Comparison of ENCODE assay signal across 9 cellular contexts in the genomic region with DNA sequence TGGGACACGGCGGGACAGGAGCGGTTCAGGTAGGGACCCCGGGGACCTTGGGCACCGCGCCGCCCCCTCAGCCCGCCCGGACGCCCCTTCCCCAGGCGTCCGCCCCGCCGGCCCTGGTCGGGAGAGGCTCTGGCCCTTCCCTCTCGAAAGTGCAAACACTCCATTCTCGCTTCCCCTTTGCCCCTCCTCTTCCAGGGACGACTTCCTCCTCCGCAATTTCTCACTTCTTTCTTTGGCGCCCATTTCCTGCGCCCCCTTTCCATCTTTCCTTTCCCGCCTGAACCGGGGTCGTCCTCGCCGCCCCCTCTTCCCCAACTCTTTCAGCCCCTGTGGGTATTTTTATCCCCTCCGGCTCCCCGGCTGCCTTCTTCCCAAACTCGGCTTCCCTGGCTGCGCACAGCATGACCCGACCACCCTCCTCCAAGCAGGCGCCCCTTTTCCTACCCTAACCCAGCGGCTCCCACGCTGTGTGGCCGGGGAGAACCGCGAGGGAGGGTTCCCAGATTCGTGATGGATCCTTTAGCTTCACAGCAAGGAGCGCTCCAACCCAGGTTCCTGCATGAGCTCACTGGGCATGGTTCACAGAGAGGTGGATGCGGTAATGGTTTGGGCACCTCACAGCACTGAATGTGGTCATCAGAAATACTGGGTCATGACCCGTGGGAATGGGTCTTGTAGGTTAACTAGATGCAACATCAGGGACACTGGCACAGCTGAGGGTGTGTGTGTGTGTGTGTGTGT. TPM values are rescaled to one million over a fixed set of nuclear protein-coding genes. Genes with fewer than 3 reads are reported as not detected.
DNase-seq lines count a peak whose midpoint lies in the region; ATAC-seq and TF ChIP-seq lines count a peak whose summit lies in the region.
"Had no signal": no experiment of that assay in that cellular context is flagged by ENCODE, and none has a peak within 500 bp of the region (broad histone marks: within the 10 kb centered on the region; RNA-seq: fewer than 3 reads in every experiment).

No MANE protein-coding gene starts in this region.

- no peaks in the 10 kb centered on the region for H3K36me3 Mint-ChIP-seq in activated CD4-positive, alpha-beta T cell treated with anti-CD3 and anti-CD28 coated beads, Interleukin-2, amount 10 ng/mL, durations not matched to agents 24 days and 14 days (ENCODE audit: low read depth)
- H3K36me3 Mint-ChIP-seq in immature natural killer cell = peaks cover 0 to 4% (median 0%) of the 10 kb centered on the region in 3 donors
- H3K36me3 Mint-ChIP-seq in stimulated activated effector memory CD8-positive, alpha-beta T cell treated with anti-CD3 and anti-CD28 coated beads, Interleukin-12 subunit alpha, Interleukin-12 subunit beta, amount 100 ng/mL, for 72 hours = peaks cover 5% of the 10 kb centered on the region

- H3K9me3 Mint-ChIP-seq in activated CD4-positive, alpha-beta T cell treated with anti-CD3 and anti-CD28 coated beads, Interleukin-2, amount 10 ng/mL, durations not matched to agents 24 days and 14 days = no peaks in the 10 kb centered on the region
- peaks cover 0 to 5% (median 0%) of the 10 kb centered on the region in 6 donors for H3K9me3 Mint-ChIP-seq in immature natural killer cell
- H3K9me3 Mint-ChIP-seq in stimulated activated effector memory CD8-positive, alpha-beta T cell treated with anti-CD3 and anti-CD28 coated beads, Interleukin-12 subunit alpha, Interleukin-12 subunit beta, amount 100 ng/mL, for 72 hours = peaks cover 2% of the 10 kb centered on the region

- no peaks in the 10 kb centered on the region for H3K4me1 ChIP-seq in ascending aorta

- H3K27ac ChIP-seq in ascending aorta = no peak overlapping the region
- H3K27ac ChIP-seq: epithelial cell of prostate had no signal

- DNase-seq in activated CD4-positive, alpha-beta T cell treated with anti-CD3 and anti-CD28 coated beads, Interleukin-2, amount 10 ng/mL, durations not matched to agents 24 days and 14 days = peak; percentile 58
- DNase-seq in activated CD4-positive, alpha-beta T cell treated with anti-CD3 and anti-CD28 coated beads for 1 hour = no peak
- peak; percentile 15 for DNase-seq in NCI-H446 treated with DMSO at 0.1 percent for 48 hours (lab: John Stamatoyannopoulos, UW)
- no peak for DNase-seq in ascending aorta (ENCODE audit: low spot score in 2 of 2)
- DNase-seq in immature natural killer cell = peak in 1 of 3 donors; percentile 0
- peak in 1 of 2 donors; percentile 49 for DNase-seq in stimulated activated effector memory CD8-positive, alpha-beta T cell treated with anti-CD3 and anti-CD28 coated beads, Interleukin-12 subunit alpha, Interleukin-12 subunit beta, amount 100 ng/mL, for 72 hours (ENCODE audit: low spot score in 2 of 2)
- DNase-seq in KBM-7 = no peak

- H3K4me1 Mint-ChIP-seq in activated CD4-positive, alpha-beta T cell treated with anti-CD3 and anti-CD28 coated beads, Interleukin-2, amount 10 ng/mL, durations not matched to agents 24 days and 14 days = peaks cover 6% of the 10 kb centered on the region
- peaks cover 19 to 23% of the 10 kb centered on the region in 2 donors for H3K4me1 Mint-ChIP-seq in immature natural killer cell
- peaks cover 10% of the 10 kb centered on the region for H3K4me1 Mint-ChIP-seq in stimulated activated effector memory CD8-positive, alpha-beta T cell treated with anti-CD3 and anti-CD28 coated beads, Interleukin-12 subunit alpha, Interleukin-12 subunit beta, amount 100 ng/mL, for 72 hours

- peaks cover 7% of the 10 kb centered on the region for H3K27me3 ChIP-seq in ascending aorta

- in situ Hi-C loops in KBM-7 (cut with MboI; ENCODE audit: low pct_unique_long_range_greater_than_20kb, low sequenced_read_pairs) = no loop called here

- intact Hi-C loops in activated CD4-positive, alpha-beta T cell treated with anti-CD3 and anti-CD28 coated beads, Interleukin-2, amount 10 ng/mL, durations not matched to agents 24 days and 14 days (cut with micrococcal nuclease) = loop anchor here (1.0 to 5.0 kb wide), 3 partner anchors 72 to 89 kb away; a partner anchor contains a TSS
- intact Hi-C loops in ascending aorta (cut with DNase I) = no loop called here

- ATAC-seq in HG02763 (IDR thresholded peaks at IDR 0.05; ENCODE audit: unreplicated experiment) = peak; percentile 13
- peak; percentile 55 for ATAC-seq in stimulated activated effector memory CD8-positive, alpha-beta T cell treated with anti-CD3 and anti-CD28 coated beads, Interleukin-12 subunit alpha, Interleukin-12 subunit beta, amount 100 ng/mL, for 72 hours

- peak overlapping the region; percentile 77 for H3K4me3 Mint-ChIP-seq in activated CD4-positive, alpha-beta T cell treated with anti-CD3 and anti-CD28 coated beads, Interleukin-2, amount 10 ng/mL, durations not matched to agents 24 days and 14 days
- peak overlapping the region; percentile 68 to 75 (median 73) for H3K4me3 Mint-ChIP-seq in immature natural killer cell
- peak overlapping the region; percentile 85 for H3K4me3 Mint-ChIP-seq in stimulated activated effector memory CD8-positive, alpha-beta T cell treated with anti-CD3 and anti-CD28 coated beads, Interleukin-12 subunit alpha, Interleukin-12 subunit beta, amount 100 ng/mL, for 72 hours

- peak overlapping the region; percentile 38 to 60 for H3K4me3 ChIP-seq in ascending aorta

- H3K36me3 ChIP-seq in ascending aorta = no peaks in the 10 kb centered on the region

- H3K27ac Mint-ChIP-seq in activated CD4-positive, alpha-beta T cell treated with anti-CD3 and anti-CD28 coated beads, Interleukin-2, amount 10 ng/mL, durations not matched to agents 24 days and 14 days = peak overlapping the region; percentile 45
- no peak overlapping the region for H3K27ac Mint-ChIP-seq in immature natural killer cell
- no peak overlapping the region for H3K27ac Mint-ChIP-seq in stimulated activated effector memory CD8-positive, alpha-beta T cell treated with anti-CD3 and anti-CD28 coated beads, Interleukin-12 subunit alpha, Interleukin-12 subunit beta, amount 100 ng/mL, for 72 hours

- peaks cover 29% of the 10 kb centered on the region for H3K27me3 Mint-ChIP-seq in activated CD4-positive, alpha-beta T cell treated with anti-CD3 and anti-CD28 coated beads, Interleukin-2, amount 10 ng/mL, durations not matched to agents 24 days and 14 days
- H3K27me3 Mint-ChIP-seq in immature natural killer cell (ENCODE audit: low read depth in 3 of 3) = peaks cover 9 to 17% (median 10%) of the 10 kb centered on the region in 3 donors

- TF ChIP-seq CTCF in ascending aorta (IDR thresholded peaks at IDR 0.05) = no peak

- H3K9me3 ChIP-seq in ascending aorta = no peaks in the 10 kb centered on the region

RNA-seq across cellular contexts. Expression of a gene that starts 0.7 kb away (rescaled TPM):
- not detected in 2 replicates for total RNA-seq in activated CD4-positive, alpha-beta T cell treated with anti-CD3 and anti-CD28 coated beads, Interleukin-2, amount 10 ng/mL, durations not matched to agents 24 days and 14 days
- not detected for total RNA-seq in ascending aorta
- polyA plus RNA-seq in immature natural killer cell = not detected

Comparison
In these comparisons a context has a peak if more than half of its experiments do, and no peak if none do; other contexts are left out.
1. DNase-seq: peak in activated CD4-positive, alpha-beta T cell treated with anti-CD3 and anti-CD28 coated beads, Interleukin-2, amount 10 ng/mL, durations not matched to agents 24 days and 14 days (single experiment) and NCI-H446 treated with DMSO at 0.1 percent for 48 hours (single experiment); none in activated CD4-positive, alpha-beta T cell treated with anti-CD3 and anti-CD28 coated beads for 1 hour (single experiment), ascending aorta (0 of 2) and KBM-7 (single experiment).
2. Peak in every context shown above with its lines, with median percentiles within 50 percentile points of each other: H3K4me3 Mint-ChIP-seq.